Comparison of ENCODE assay signal across 14 cellular contexts in genomic region chr19:29804493-29804892, GRCh38. TPM values are rescaled to one million over a fixed set of nuclear protein-coding genes. Genes with fewer than 3 reads are reported as not detected.
DNase-seq lines count a peak whose midpoint lies in the region; ATAC-seq and TF ChIP-seq lines count a peak whose summit lies in the region.
"Had no signal": no experiment of that assay in that cellular context is flagged by ENCODE, and none has a peak within 500 bp of the region (broad histone marks: within the 10 kb centered on the region; RNA-seq: fewer than 3 reads in every experiment).

No MANE protein-coding gene starts in this region.

- TF ChIP-seq CTCF in upper lobe of left lung (IDR thresholded peaks at IDR 0.05) (no peak), foreskin fibroblast (IDR thresholded peaks at IDR 0.05; ENCODE audit: low read depth, low read length) (no peak)

- no peaks in the 10 kb centered on the region for H3K9me3 Mint-ChIP-seq in activated T-helper 17 cell treated with anti-CD3 and anti-CD28 coated beads, Interleukin-2, amount 50 U/mL, for 72 hours

- no peaks in the 10 kb centered on the region for H3K36me3 ChIP-seq in upper lobe of left lung
- H3K36me3 ChIP-seq: thoracic aorta had no signal

- H3K9me3 ChIP-seq in upper lobe of left lung: no peaks in the 10 kb centered on the region
- H3K9me3 ChIP-seq: thoracic aorta had no signal

- H3K27me3 ChIP-seq in upper lobe of left lung: no peaks in the 10 kb centered on the region

- H3K4me1 Mint-ChIP-seq in activated T-helper 17 cell treated with anti-CD3 and anti-CD28 coated beads, Interleukin-2, amount 50 U/mL, for 72 hours: peaks cover 6% of the 10 kb centered on the region

- no peak overlapping the region for H3K27ac ChIP-seq in upper lobe of left lung
- H3K27ac ChIP-seq: thoracic aorta had no signal

- ATAC-seq in GM18858 (IDR thresholded peaks at IDR 0.05; ENCODE audit: unreplicated experiment) (peak; percentile 87), GM19452 (IDR thresholded peaks at IDR 0.05; ENCODE audit: unreplicated experiment) (peak; percentile 90), HG03064 (IDR thresholded peaks at IDR 0.05; ENCODE audit: low read depth, unreplicated experiment) (peak; percentile 78), upper lobe of left lung (ENCODE audit: low FRiP score in 2 of 2) (no peak), GM18861 (IDR thresholded peaks at IDR 0.05; ENCODE audit: unreplicated experiment) (no peak)
- ATAC-seq in activated T-helper 17 cell treated with anti-CD3 and anti-CD28 coated beads, Interleukin-2, amount 50 U/mL, for 72 hours (replicated peaks): peak; percentile 88

- no peak for TF ChIP-seq POLR2A in upper lobe of left lung (IDR thresholded peaks at IDR 0.05)

- no peak overlapping the region for H3K4me3 ChIP-seq in upper lobe of left lung
- H3K4me3 ChIP-seq in foreskin fibroblast (ENCODE audit: low read depth in 1 of 2, low read length in 2 of 2): no peak overlapping the region
- H3K4me3 ChIP-seq: thoracic aorta had no signal

- TF ChIP-seq EP300 in upper lobe of left lung (IDR thresholded peaks at IDR 0.05): no peak

- DNase-seq in upper lobe of left lung (no peak), SW480 (ENCODE audit: low spot score) (no peak), foreskin fibroblast (no peak)
- DNase-seq: activated CD8-positive, alpha-beta memory T cell treated with anti-CD3 and anti-CD28 coated beads, Interleukin-2, amount 50 U/mL, for 48 hours; DND-41; glutamatergic neuron; NCI-H1417; SHP77 treated with DMSO at 0.1 percent for 48 hours had no signal

- H3K4me3 Mint-ChIP-seq in activated T-helper 17 cell treated with anti-CD3 and anti-CD28 coated beads, Interleukin-2, amount 50 U/mL, for 72 hours: peak overlapping the region; percentile 5

- H3K4me1 ChIP-seq in upper lobe of left lung: no peaks in the 10 kb centered on the region

- H3K27me3 Mint-ChIP-seq in activated T-helper 17 cell treated with anti-CD3 and anti-CD28 coated beads, Interleukin-2, amount 50 U/mL, for 72 hours: no peaks in the 10 kb centered on the region

- H3K27ac Mint-ChIP-seq in activated T-helper 17 cell treated with anti-CD3 and anti-CD28 coated beads, Interleukin-2, amount 50 U/mL, for 72 hours: peak overlapping the region; percentile 30

- WGBS in upper lobe of left lung, 2 donors: 70 to 84% methylated on average over 3 of the region's 3 CpGs

- no peaks in the 10 kb centered on the region for H3K36me3 Mint-ChIP-seq in activated T-helper 17 cell treated with anti-CD3 and anti-CD28 coated beads, Interleukin-2, amount 50 U/mL, for 72 hours (ENCODE audit: low read depth)

RNA-seq across cellular contexts. Expression of gene CCNE1, which starts 7.3 kb away (rescaled TPM):
- total RNA-seq in activated T-helper 17 cell treated with anti-CD3 and anti-CD28 coated beads, Interleukin-2, amount 50 U/mL, for 72 hours: 10 to 100 TPM; 20.1 to 31.5 TPM
- total RNA-seq in upper lobe of left lung: 1 to 10 TPM in 2 of 6 donors, under 1 TPM in 3, not detected in 1; 0.46 to 1.5 (median 0.91) TPM

Comparison
In these comparisons a context has a peak if more than half of its experiments do, and no peak if none do; other contexts are left out.
1. ATAC-seq: peak in GM18858 (single experiment), GM19452 (single experiment), HG03064 (single experiment) and activated T-helper 17 cell treated with anti-CD3 and anti-CD28 coated beads, Interleukin-2, amount 50 U/mL, for 72 hours (single experiment); none in upper lobe of left lung (0 of 2) and GM18861 (single experiment).
2. RNA of gene CCNE1, which starts 7.3 kb away (total RNA-seq): 20.1 to 31.5 TPM in activated T-helper 17 cell treated with anti-CD3 and anti-CD28 coated beads, Interleukin-2, amount 50 U/mL, for 72 hours; 0.46 to 1.5 TPM in upper lobe of left lung; every median in the first group is over 4 times any median in the second.